ENCODE assay signal across 18 cellular contexts in the genomic region with DNA sequence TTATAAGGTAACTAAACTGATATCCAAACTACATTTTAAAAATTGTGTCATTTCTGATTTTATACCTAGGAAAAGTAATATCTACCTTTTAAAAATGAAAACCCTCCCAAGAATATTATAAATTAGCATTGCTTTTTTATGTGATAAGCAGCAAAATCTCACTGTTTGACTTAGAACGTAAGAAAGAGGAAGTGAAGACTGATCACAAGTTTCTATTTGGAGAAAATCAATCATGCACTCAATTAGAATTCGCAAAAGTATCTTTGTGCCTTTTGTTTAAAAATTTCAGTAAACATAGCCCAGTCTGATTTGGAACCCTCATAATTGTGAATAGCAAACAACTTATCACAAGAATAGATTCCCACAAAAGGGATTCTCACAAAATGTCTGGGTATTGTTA.
DNase-seq lines count a peak whose midpoint lies in the region; ATAC-seq, FAIRE-seq and TF ChIP-seq lines count a peak whose summit lies in the region.
"Had no signal": no experiment of that assay in that cellular context is flagged by ENCODE, and none has a peak within 500 bp of the region (broad histone marks: within the 10 kb centered on the region; RNA-seq: fewer than 3 reads in every experiment).

No MANE protein-coding gene starts in this region.

- TF ChIP-seq POLR2A in GM12878 (IDR thresholded peaks at IDR 0.05; ENCODE audit: low read depth, low read length): no peak

- no peak for TF ChIP-seq RAD21 in GM12878 (IDR thresholded peaks at IDR 0.05; ENCODE audit: insufficient read depth, low read depth, low read length)

- no peak overlapping the region for H3K4me2 ChIP-seq in GM12878 (ENCODE audit: control insufficient read depth, insufficient read depth)

- no peak for FAIRE-seq in GM12878 (lab: Jason Lieb, UNC)
- FAIRE-seq: astrocyte had no signal

- H3K27me3 ChIP-seq in GM12878 (replicated peaks in 1 of 2; ENCODE audit: control insufficient read depth in 2 of 2, insufficient read depth in 2 of 2, low read length in 1 of 2) (no peaks in the 10 kb centered on the region), aorta (ENCODE audit: control insufficient read depth in 1 of 2, insufficient read depth in 2 of 2, low read length in 1 of 2) (no peaks in the 10 kb centered on the region), ascending aorta (no peaks in the 10 kb centered on the region)
- H3K27me3 ChIP-seq: neutrophil had no signal

- POLR2A ChIA-PET in GM12878 (lab: Charles Lee): no interaction called here

- DNase-seq in GM12878 (ENCODE audit: low read depth, low spot score): no peak
- DNase-seq in middle frontal gyrus (ENCODE audit: extremely low spot score, low spot score): no peak
- DNase-seq in aorta: no peak
- DNase-seq in ascending aorta (ENCODE audit: low spot score in 2 of 2): no peak
- DNase-seq: activated CD4-positive, alpha-beta T cell treated with anti-CD3 and anti-CD28 coated beads for 48 hours; activated naive CD4-positive, alpha-beta T cell treated with anti-CD3 and anti-CD28 coated beads for 36 hours; COR-L47; EL; GOT3; left ventricle myocardium inferior; NCI-H187; NCI-H446; RPMI8226 had no signal

- 14% methylated on average over 2 of the region's 2 CpGs for WGBS in GM12878 (ENCODE audit: insufficient coverage, insufficient replicate concordance, low lambda C conversion rate, missing lambda C conversion rate)
- 50 to 63% methylated on average over 2 of the region's 2 CpGs for WGBS in aorta, 2 donors

- no peaks in the 10 kb centered on the region for H3K79me2 ChIP-seq in GM12878 (ENCODE audit: control insufficient read depth, insufficient read depth, low read length)

- intact Hi-C loops in GM12878 (cut with micrococcal nuclease; ENCODE audit: unreplicated experiment): no loop called here
- intact Hi-C loops in aorta (cut with DNase I): no loop called here
- intact Hi-C loops in ascending aorta (cut with DNase I): no loop called here

- no peaks in the 10 kb centered on the region for H3K36me3 ChIP-seq in GM12878 (ENCODE audit: control insufficient read depth in 2 of 2, insufficient read depth in 2 of 2, low read length in 1 of 2)
- H3K36me3 ChIP-seq in aorta (ENCODE audit: control insufficient read depth in 1 of 2, insufficient read depth in 2 of 2, low read length in 1 of 2): no peaks in the 10 kb centered on the region
- H3K36me3 ChIP-seq in ascending aorta: no peaks in the 10 kb centered on the region
- H3K36me3 ChIP-seq: left ventricle myocardium inferior, neutrophil had no signal

- TF ChIP-seq EP300 in GM12878 (IDR thresholded peaks at IDR 0.05; ENCODE audit: borderline replicate concordance in 1 of 2, control insufficient read depth in 1 of 2, low read depth in 2 of 2, low read length in 2 of 2): no peak

- RAD21 ChIA-PET in GM12878 (lab: Charles Lee; ENCODE audit: unreplicated experiment): no interaction called here

- H2AFZ ChIP-seq in GM12878 (ENCODE audit: control insufficient read depth, low read depth, low read length): no peak overlapping the region

- no TSS peak for BruUV-seq in GM12878 (replicated peaks; lab: Mats Ljungman, UMichigan)

- H3K9me3 ChIP-seq in GM12878 (replicated peaks; ENCODE audit: control insufficient read depth, insufficient read depth, low read length): no peaks in the 10 kb centered on the region
- H3K9me3 ChIP-seq in aorta (ENCODE audit: control insufficient read depth, low read length): no peaks in the 10 kb centered on the region
- no peaks in the 10 kb centered on the region for H3K9me3 ChIP-seq in ascending aorta
- H3K9me3 ChIP-seq: left ventricle myocardium inferior, neutrophil had no signal

- H3K9ac ChIP-seq in GM12878 (ENCODE audit: control insufficient read depth, insufficient read depth, low read length): no peak overlapping the region

- H3K4me1 ChIP-seq in GM12878 (ENCODE audit: control insufficient read depth, insufficient read depth, low read length): no peaks in the 10 kb centered on the region
- no peaks in the 10 kb centered on the region for H3K4me1 ChIP-seq in aorta (ENCODE audit: control insufficient read depth in 1 of 2, insufficient read depth in 2 of 2, low read length in 2 of 2)
- H3K4me1 ChIP-seq in ascending aorta: no peaks in the 10 kb centered on the region
- H3K4me1 ChIP-seq: left ventricle myocardium inferior had no signal

- peak; percentile 80 for ATAC-seq in GM18858 (IDR thresholded peaks at IDR 0.05; ENCODE audit: unreplicated experiment)
- ATAC-seq in GM21360 (IDR thresholded peaks at IDR 0.05; ENCODE audit: unreplicated experiment): peak; percentile 88
- ATAC-seq in HG03097 (IDR thresholded peaks at IDR 0.05; ENCODE audit: low FRiP score, unreplicated experiment): peak; percentile 61
- peak; percentile 64 for ATAC-seq in GM12878
- no peak for ATAC-seq in aorta (ENCODE audit: low FRiP score)

- TF ChIP-seq CTCF in GM12878 (IDR thresholded peaks at IDR 0.05 in 2 of 3, conservative IDR thresholded peaks at IDR 0.05 in 1 of 3; ENCODE audit: control insufficient read depth in 2 of 3, extremely low read depth in 1 of 3, insufficient read depth in 1 of 3, low read depth in 3 of 3, low read length in 3 of 3) (no peak), ascending aorta (IDR thresholded peaks at IDR 0.05) (no peak)

- H3K27ac ChIP-seq in GM12878 (ENCODE audit: control insufficient read depth, insufficient read depth) (no peak overlapping the region), aorta (ENCODE audit: low read depth in 1 of 2, low read length in 2 of 2) (no peak overlapping the region), ascending aorta (no peak overlapping the region)
- H3K27ac ChIP-seq: left ventricle myocardium inferior, neutrophil had no signal

- H3K4me3 ChIP-seq in GM12878: no peak overlapping the region
- no peak overlapping the region for H3K4me3 ChIP-seq in aorta (ENCODE audit: low read length in 2 of 2)
- H3K4me3 ChIP-seq in ascending aorta: no peak overlapping the region
- H3K4me3 ChIP-seq: left ventricle myocardium inferior had no signal

- in situ Hi-C loops in GM12878 (cut with MboI): no loop called here

- CTCF ChIA-PET in GM12878 (lab: Yijun Ruan, JAX): no interaction called here

- H4K20me1 ChIP-seq in GM12878 (ENCODE audit: control insufficient read depth, insufficient read depth): no peaks in the 10 kb centered on the region

- SMC1A ChIA-PET in GM12878 (lab: Charles Lee; ENCODE audit: uncharacterized antibody, unreplicated experiment): no interaction called here

TF ChIP-seq in GM12878, 131 proteins besides CTCF, POLR2A, EP300 and RAD21:
- no peak for TF ChIP-seq SMAD5 (IDR thresholded peaks at IDR 0.05; ENCODE audit: low read depth)
- peak; percentile 91 for TF ChIP-seq SPI1 (IDR thresholded peaks at IDR 0.05; ENCODE audit: borderline replicate concordance, insufficient read depth, low read depth, low read length)
- TF ChIP-seq, protein P1, sequence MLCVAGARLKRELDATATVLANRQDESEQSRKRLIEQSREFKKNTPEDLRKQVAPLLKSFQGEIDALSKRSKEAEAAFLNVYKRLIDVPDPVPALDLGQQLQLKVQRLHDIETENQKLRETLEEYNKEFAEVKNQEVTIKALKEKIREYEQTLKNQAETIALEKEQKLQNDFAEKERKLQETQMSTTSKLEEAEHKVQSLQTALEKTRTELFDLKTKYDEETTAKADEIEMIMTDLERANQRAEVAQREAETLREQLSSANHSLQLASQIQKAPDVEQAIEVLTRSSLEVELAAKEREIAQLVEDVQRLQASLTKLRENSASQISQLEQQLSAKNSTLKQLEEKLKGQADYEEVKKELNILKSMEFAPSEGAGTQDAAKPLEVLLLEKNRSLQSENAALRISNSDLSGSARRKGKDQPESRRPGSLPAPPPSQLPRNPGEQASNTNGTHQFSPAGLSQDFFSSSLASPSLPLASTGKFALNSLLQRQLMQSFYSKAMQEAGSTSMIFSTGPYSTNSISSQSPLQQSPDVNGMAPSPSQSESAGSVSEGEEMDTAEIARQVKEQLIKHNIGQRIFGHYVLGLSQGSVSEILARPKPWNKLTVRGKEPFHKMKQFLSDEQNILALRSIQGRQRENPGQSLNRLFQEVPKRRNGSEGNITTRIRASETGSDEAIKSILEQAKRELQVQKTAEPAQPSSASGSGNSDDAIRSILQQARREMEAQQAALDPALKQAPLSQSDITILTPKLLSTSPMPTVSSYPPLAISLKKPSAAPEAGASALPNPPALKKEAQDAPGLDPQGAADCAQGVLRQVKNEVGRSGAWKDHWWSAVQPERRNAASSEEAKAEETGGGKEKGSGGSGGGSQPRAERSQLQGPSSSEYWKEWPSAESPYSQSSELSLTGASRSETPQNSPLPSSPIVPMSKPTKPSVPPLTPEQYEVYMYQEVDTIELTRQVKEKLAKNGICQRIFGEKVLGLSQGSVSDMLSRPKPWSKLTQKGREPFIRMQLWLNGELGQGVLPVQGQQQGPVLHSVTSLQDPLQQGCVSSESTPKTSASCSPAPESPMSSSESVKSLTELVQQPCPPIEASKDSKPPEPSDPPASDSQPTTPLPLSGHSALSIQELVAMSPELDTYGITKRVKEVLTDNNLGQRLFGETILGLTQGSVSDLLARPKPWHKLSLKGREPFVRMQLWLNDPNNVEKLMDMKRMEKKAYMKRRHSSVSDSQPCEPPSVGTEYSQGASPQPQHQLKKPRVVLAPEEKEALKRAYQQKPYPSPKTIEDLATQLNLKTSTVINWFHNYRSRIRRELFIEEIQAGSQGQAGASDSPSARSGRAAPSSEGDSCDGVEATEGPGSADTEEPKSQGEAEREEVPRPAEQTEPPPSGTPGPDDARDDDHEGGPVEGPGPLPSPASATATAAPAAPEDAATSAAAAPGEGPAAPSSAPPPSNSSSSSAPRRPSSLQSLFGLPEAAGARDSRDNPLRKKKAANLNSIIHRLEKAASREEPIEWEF (IDR thresholded peaks at IDR 0.05; ENCODE audit: insufficient replicate concordance, low read depth, low read length): no peak
